4 cellular contexts compared by ENCODE assay signal in the genomic region with DNA sequence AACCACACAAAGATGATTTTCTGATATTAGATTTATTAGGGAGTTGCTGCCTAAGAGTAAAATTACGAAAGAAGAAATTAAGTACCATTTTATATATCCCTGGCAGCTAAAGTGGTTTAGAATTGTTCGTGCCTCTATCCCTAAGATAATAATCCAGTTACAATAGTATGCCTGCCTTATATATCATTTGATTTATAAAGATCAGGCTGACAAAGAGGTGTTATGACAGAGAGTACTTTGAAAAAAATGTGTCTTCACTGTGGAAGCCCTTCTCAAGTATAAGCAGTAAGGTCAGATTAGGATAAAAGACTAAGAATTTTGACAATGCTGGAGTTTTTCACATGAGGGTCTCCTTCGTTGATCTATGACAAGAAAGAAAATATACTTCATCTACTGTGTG.
"Had no signal": no experiment of that assay in that cellular context is flagged by ENCODE, and none has a peak within 500 bp of the region (broad histone marks: within the 10 kb centered on the region; RNA-seq: fewer than 3 reads in every experiment).

No MANE protein-coding gene starts in this region.

- H3K4me2 ChIP-seq: KMS-11 had no signal

- H3K9ac ChIP-seq: KMS-11 had no signal

- H3K4me3 ChIP-seq: K562 had no signal

- ATAC-seq: HepG2, K562 had no signal

- H3K27ac ChIP-seq: HL-60, KMS-11 had no signal
